Comparison of ENCODE assay signal across 8 cellular contexts in the genomic region with DNA sequence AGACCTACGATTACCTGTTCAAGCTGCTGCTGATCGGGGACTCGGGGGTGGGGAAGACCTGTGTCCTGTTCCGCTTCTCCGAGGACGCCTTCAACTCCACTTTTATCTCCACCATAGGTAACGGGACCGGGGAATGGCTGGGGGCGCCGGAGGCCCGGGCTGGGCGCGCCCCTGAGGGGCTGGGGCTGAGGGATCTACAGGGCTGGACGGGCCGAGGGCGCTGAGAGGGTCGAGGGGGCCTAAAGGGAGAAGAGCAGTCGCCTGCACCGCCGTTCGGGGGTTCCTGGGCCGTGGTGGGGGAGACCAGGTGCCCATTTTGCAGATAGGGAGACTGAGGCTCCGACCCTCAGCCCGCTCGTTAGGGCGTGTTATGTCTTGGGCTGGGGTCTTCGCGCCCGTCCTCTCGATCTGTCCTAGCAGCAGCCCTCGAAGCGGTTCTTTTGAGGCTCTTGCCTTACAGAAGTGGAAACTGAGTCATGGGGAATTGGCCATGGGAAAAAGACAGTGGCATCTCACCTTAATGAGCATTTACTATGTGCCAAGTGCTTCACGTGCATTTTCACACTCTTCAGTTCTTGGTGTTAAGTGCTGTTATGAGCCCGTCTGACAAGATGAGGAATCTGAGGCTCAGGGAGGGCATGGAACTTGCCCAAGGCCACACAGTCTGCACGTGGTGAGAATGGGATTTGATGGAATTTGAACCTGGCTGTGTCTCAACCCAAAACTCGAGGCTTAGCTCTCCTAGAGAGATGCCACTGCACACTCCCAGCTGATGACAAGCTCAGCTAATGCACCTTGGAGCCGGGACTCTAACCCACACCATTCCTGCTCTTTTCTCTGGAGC. TPM values are rescaled to one million over a fixed set of nuclear protein-coding genes. Genes with fewer than 3 reads are reported as not detected.
DNase-seq lines count a peak whose midpoint lies in the region; ATAC-seq and TF ChIP-seq lines count a peak whose summit lies in the region.

No MANE protein-coding gene starts in this region.

- H3K9ac ChIP-seq in SK-N-MC (ENCODE audit: insufficient read length), result peak overlapping the region; percentile 98

- 1 to 3% methylated on average over 37 of the region's 37 CpGs for WGBS in sigmoid colon, 2 donors

- H3K9me3 ChIP-seq in SK-N-MC (ENCODE audit: low read depth, low read length), result no peaks in the 10 kb centered on the region
- H3K9me3 ChIP-seq in sigmoid colon, result no peaks in the 10 kb centered on the region

- no peak for DNase-seq in SK-N-MC (ENCODE audit: low read depth, low spot score)
- no peak for DNase-seq in fibroblast of villous mesenchyme (ENCODE audit: low read depth)
- peak; percentile 73 for DNase-seq in sigmoid colon
- no peak for DNase-seq in activated effector memory CD4-positive, alpha-beta T cell treated with anti-CD3 and anti-CD28 coated beads, Interleukin-2, amount 50 U/mL, for 16 hours
- no peak for DNase-seq in NCI-H82 treated with DMSO at 0.1 percent for 48 hours (lab: John Stamatoyannopoulos, UW; ENCODE audit: unreplicated experiment)
- DNase-seq in NCI-H2107 (lab: John Stamatoyannopoulos, UW), result no peak
- DNase-seq in LoVo (ENCODE audit: low spot score), result no peak

- TF ChIP-seq EP300 in sigmoid colon (IDR thresholded peaks at IDR 0.05), result no peak

- TF ChIP-seq POLR2A in sigmoid colon (IDR thresholded peaks at IDR 0.05), result peak; percentile 24 to 64

- peaks cover 0 to 49% (median 42%) of the 10 kb centered on the region in 4 donors for H3K4me1 ChIP-seq in sigmoid colon

- no peak for TF ChIP-seq CTCF in fibroblast of villous mesenchyme (IDR thresholded peaks at IDR 0.05; ENCODE audit: insufficient read depth, low read depth, low read length)
- TF ChIP-seq CTCF in sigmoid colon (IDR thresholded peaks at IDR 0.05), result no peak

- H3K27ac ChIP-seq in SK-N-MC (peak overlapping the region; percentile 60; the same call in 1 of the 2 replicates), sigmoid colon (peak overlapping the region; percentile 91 to 96 (median 95))

- peaks cover 10% of the 10 kb centered on the region; the same call in 1 of the 2 replicates for H3K36me3 ChIP-seq in SK-N-MC (ENCODE audit: insufficient read depth, low read length)
- no peaks in the 10 kb centered on the region for H3K36me3 ChIP-seq in sigmoid colon

- peak; percentile 1 for ATAC-seq in GM18511 (IDR thresholded peaks at IDR 0.05; ENCODE audit: unreplicated experiment)

- intact Hi-C loops in sigmoid colon (cut with DNase I), result loop anchor here (1.0 to 10.0 kb wide), 4 partner anchors 45 to 277 kb away; a partner anchor contains a TSS

- H3K4me3 ChIP-seq in SK-N-MC, result peak overlapping the region; percentile 94
- peak overlapping the region; percentile 99 for H3K4me3 ChIP-seq in fibroblast of villous mesenchyme (ENCODE audit: low read depth, low read length)
- peak overlapping the region; percentile 94 to 99 (median 94) for H3K4me3 ChIP-seq in sigmoid colon

- no peaks in the 10 kb centered on the region for H3K27me3 ChIP-seq in sigmoid colon

RNA-seq across cellular contexts. Expression of a gene that starts 0.4 kb away (rescaled TPM):
- 72.5 and 92.0 TPM in 2 replicates for total RNA-seq in fibroblast of villous mesenchyme
- total RNA-seq in sigmoid colon, result 10 to 100 TPM; 32.8 to 43.9 (median 34.9) TPM
- 100 to 1,000 TPM in 1 of 3 donors, 10 to 100 TPM in 2; 64.3 to 126 (median 79.4) TPM for polyA plus RNA-seq in sigmoid colon

RNA-seq across cellular contexts. Expression of a gene that starts 31.4 kb away (rescaled TPM):
- total RNA-seq in fibroblast of villous mesenchyme (not detected in 2 replicates), sigmoid colon (1 to 10 TPM in 2 of 4 donors, not detected in 2; 2.5 to 3.3 TPM)
- polyA plus RNA-seq in sigmoid colon, result 10 to 100 TPM; 14.4 to 40.0 (median 22.9) TPM

RNA-seq across cellular contexts. Expression of a gene that starts 35.8 kb away (rescaled TPM):
- total RNA-seq in fibroblast of villous mesenchyme (1,325 and 1,470 TPM in 2 replicates), sigmoid colon (100 to 1,000 TPM; 222 to 826 (median 353) TPM)
- 100 to 1,000 TPM; 313 to 464 (median 374) TPM for polyA plus RNA-seq in sigmoid colon
